Comparison of ENCODE assay signal across 10 cellular contexts in the genomic region with DNA sequence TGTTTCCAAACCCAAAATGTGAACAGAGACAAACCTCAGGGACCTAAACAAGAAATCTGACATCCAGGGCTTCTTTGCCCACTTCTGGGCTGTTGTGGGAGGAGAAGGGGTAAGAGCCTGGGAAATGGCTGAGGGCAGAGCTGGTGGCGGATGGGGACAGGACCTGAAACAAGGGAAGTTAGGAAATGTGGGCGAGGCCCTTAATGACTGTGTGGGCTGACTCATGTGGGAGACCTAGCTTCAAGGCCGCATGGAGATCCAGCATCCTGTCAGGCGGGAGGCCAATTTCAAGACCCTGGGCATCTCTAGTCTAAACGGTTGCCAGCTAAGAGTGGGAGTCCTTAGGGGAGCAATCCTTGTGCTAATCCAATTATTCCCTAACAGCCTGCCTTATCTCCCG. TPM values are rescaled to one million over a fixed set of nuclear protein-coding genes. Genes with fewer than 3 reads are reported as not detected.
DNase-seq lines count a peak whose midpoint lies in the region; ATAC-seq and TF ChIP-seq lines count a peak whose summit lies in the region.
"Had no signal": no experiment of that assay in that cellular context is flagged by ENCODE, and none has a peak within 500 bp of the region (broad histone marks: within the 10 kb centered on the region; RNA-seq: fewer than 3 reads in every experiment).

No MANE protein-coding gene starts in this region.

- H3K36me3 ChIP-seq in GM23248 (ENCODE audit: low read depth) (no peaks in the 10 kb centered on the region), gastrocnemius medialis (no peaks in the 10 kb centered on the region), H7 (replicated peaks; ENCODE audit: control insufficient read depth, insufficient read depth, low read length) (no peaks in the 10 kb centered on the region)

- H3F3A ChIP-seq in GM23248 (ENCODE audit: insufficient read depth) = peaks cover 15% of the 10 kb centered on the region

- ATAC-seq in gastrocnemius medialis = no peak

- POLR2A ChIA-PET in activated CD4-positive, alpha-beta memory T cell treated with anti-CD3 and anti-CD28 coated beads for 36 hours (lab: Charles Lee) = no interaction called here

- H3K27ac ChIP-seq in GM23248 (peak overlapping the region; percentile 90), gastrocnemius medialis (peak overlapping the region in 3 of 4 donors; percentile 3 to 79 (median 56))

- H4K20me1 ChIP-seq in GM23248 (ENCODE audit: insufficient read depth) = no peaks in the 10 kb centered on the region

- CTCF ChIA-PET in activated CD4-positive, alpha-beta memory T cell treated with anti-CD3 and anti-CD28 coated beads for 36 hours (lab: Charles Lee) = no interaction called here

- H3K36me3 Mint-ChIP-seq in activated CD4-positive, alpha-beta memory T cell treated with anti-CD3 and anti-CD28 coated beads for 36 hours = no peaks in the 10 kb centered on the region

- in situ Hi-C loops in GM23248 (cut with MboI) = no loop called here
- in situ Hi-C loops in gastrocnemius medialis (cut with MboI; ENCODE audit: low sequenced_read_pairs in 4 of 4) = no loop called here

- peak; percentile 85 for DNase-seq in GM23248
- DNase-seq in SKM-1 treated with dmso at 0.1 percent for 144 hours (lab: John Stamatoyannopoulos, UW; ENCODE audit: unreplicated experiment) = peak; percentile 47
- DNase-seq in foreskin fibroblast = peak; percentile 76 to 77
- DNase-seq in gastrocnemius medialis = peak; percentile 41 to 51
- DNase-seq in SHP77 treated with DMSO at 0.1 percent for 48 hours (lab: John Stamatoyannopoulos, UW) = no peak
- no peak for DNase-seq in activated CD4-positive, alpha-beta memory T cell treated with anti-CD3 and anti-CD28 coated beads for 36 hours
- no peak for DNase-seq in H7
- DNase-seq in NCI-H1694 treated with DMSO at 0.1 percent for 48 hours (lab: John Stamatoyannopoulos, UW) = no peak
- DNase-seq: effector memory CD4-positive, alpha-beta T cell had no signal

- H3K4me3 Mint-ChIP-seq in activated CD4-positive, alpha-beta memory T cell treated with anti-CD3 and anti-CD28 coated beads for 36 hours = no peak overlapping the region

- no peak overlapping the region for H3K4me3 ChIP-seq in GM23248
- H3K4me3 ChIP-seq in foreskin fibroblast (ENCODE audit: low read depth in 1 of 2, low read length in 2 of 2) = no peak overlapping the region
- no peak overlapping the region for H3K4me3 ChIP-seq in gastrocnemius medialis
- no peak overlapping the region for H3K4me3 ChIP-seq in H7 (ENCODE audit: insufficient read depth, low read depth, low read length)

- no peaks in the 10 kb centered on the region for H3K9me3 Mint-ChIP-seq in activated CD4-positive, alpha-beta memory T cell treated with anti-CD3 and anti-CD28 coated beads for 36 hours
- H3K9me3 Mint-ChIP-seq: T-helper 2 cell treated with Interferon-gamma antibody and Interleukin-4, amounts not matched to agents 5 μg/mL and 100 μg/mL, for 36 hours had no signal

- H3K9me3 ChIP-seq in GM23248 (ENCODE audit: low read depth) (no peaks in the 10 kb centered on the region), gastrocnemius medialis (no peaks in the 10 kb centered on the region)

- intact Hi-C loops in gastrocnemius medialis (cut with DNase I; ENCODE audit: low total_unique reads) = no loop called here
- intact Hi-C loops in activated CD4-positive, alpha-beta memory T cell treated with anti-CD3 and anti-CD28 coated beads for 36 hours (cut with micrococcal nuclease) = no loop called here

- peaks cover 23% of the 10 kb centered on the region for H3K79me2 ChIP-seq in GM23248 (ENCODE audit: insufficient read depth)

- WGBS in GM23248 (ENCODE audit: low coverage in 1 of 2, low lambda C conversion rate in 2 of 2, missing lambda C conversion rate in 2 of 2), 2 experiments = 34 to 36% methylated on average over 5 to 6 of the region's 6 CpGs

- H2AFZ ChIP-seq in GM23248 = 0 out of 2 replicates have a peak overlapping the region, but pooled peaks have one; percentile 39

- no peaks in the 10 kb centered on the region for H3K9me2 ChIP-seq in GM23248 (ENCODE audit: insufficient read depth)

- no peak overlapping the region for H3K9ac ChIP-seq in GM23248

- no peak overlapping the region for H3K27ac Mint-ChIP-seq in activated CD4-positive, alpha-beta memory T cell treated with anti-CD3 and anti-CD28 coated beads for 36 hours
- H3K27ac Mint-ChIP-seq: T-helper 2 cell treated with Interferon-gamma antibody and Interleukin-4, amounts not matched to agents 5 μg/mL and 100 μg/mL, for 36 hours had no signal

- peaks cover 38% of the 10 kb centered on the region for H3K4me1 ChIP-seq in GM23248 (ENCODE audit: insufficient read depth)
- H3K4me1 ChIP-seq in gastrocnemius medialis = peaks cover 17 to 23% of the 10 kb centered on the region in 2 donors

- TF ChIP-seq CTCF in foreskin fibroblast (IDR thresholded peaks at IDR 0.05; ENCODE audit: low read depth, low read length) (no peak), gastrocnemius medialis (IDR thresholded peaks at IDR 0.05 in 4 of 5, conservative IDR thresholded peaks at IDR 0.05 in 1 of 5) (no peak)

- peak overlapping the region; percentile 34 for H3K4me2 ChIP-seq in GM23248 (ENCODE audit: unreplicated experiment)

- H3K4me1 Mint-ChIP-seq in activated CD4-positive, alpha-beta memory T cell treated with anti-CD3 and anti-CD28 coated beads for 36 hours (ENCODE audit: low read depth) = peaks cover 11% of the 10 kb centered on the region

- TF ChIP-seq POLR2A in gastrocnemius medialis (IDR thresholded peaks at IDR 0.05) = no peak

- no peaks in the 10 kb centered on the region for H3K27me3 ChIP-seq in GM23248 (replicated peaks; ENCODE audit: insufficient read depth)
- no peaks in the 10 kb centered on the region for H3K27me3 ChIP-seq in gastrocnemius medialis
- peaks cover 67% of the 10 kb centered on the region for H3K27me3 ChIP-seq in H7 (ENCODE audit: control insufficient read depth, insufficient read depth, low read length)

- peaks cover 31% of the 10 kb centered on the region for H3K27me3 Mint-ChIP-seq in activated CD4-positive, alpha-beta memory T cell treated with anti-CD3 and anti-CD28 coated beads for 36 hours

RNA-seq across cellular contexts. Expression of a gene that starts 2.1 kb away (rescaled TPM):
- total RNA-seq in GM23248 (2014; rRNA removed; shearing (Covaris generic)) = 111 and 116 TPM in 2 replicates
- polyA plus RNA-seq in GM23248 (2016; fragmentation: Nextera tagmentation; extraction: Ambion mirVana) = 74.6 and 80.0 TPM in 2 replicates
- total RNA-seq in gastrocnemius medialis = 10 to 100 TPM in 3 of 4 donors, 1 to 10 TPM in 1; 8.7 to 17.5 (median 10.1) TPM
- 1 to 10 TPM in 1 of 2 experiments, under 1 TPM in 1; 0.90 to 1.2 TPM for total RNA-seq in activated CD4-positive, alpha-beta memory T cell treated with anti-CD3 and anti-CD28 coated beads for 36 hours
- total RNA-seq in H7 (2014; rRNA removed; shearing (Covaris generic)) = 11.6 and 15.8 TPM in 2 replicates

RNA-seq across cellular contexts. Expression of a gene that starts 31.2 kb away (rescaled TPM):
- total RNA-seq in GM23248 (2014; rRNA removed; shearing (Covaris generic)) = not detected in 2 replicates
- not detected in 2 replicates for polyA plus RNA-seq in GM23248 (2016; fragmentation: Nextera tagmentation; extraction: Ambion mirVana)
- not detected for total RNA-seq in gastrocnemius medialis
- not detected for total RNA-seq in activated CD4-positive, alpha-beta memory T cell treated with anti-CD3 and anti-CD28 coated beads for 36 hours
- total RNA-seq in H7 (2014; rRNA removed; shearing (Covaris generic)) = 0.81 TPM in 1 of 2 replicates, not detected in the other

Comparison
In these comparisons a context has a peak if more than half of its experiments do, and no peak if none do; other contexts are left out.
1. DNase-seq: peak in GM23248 (single experiment), SKM-1 treated with dmso at 0.1 percent for 144 hours (single experiment), foreskin fibroblast (2 of 2) and gastrocnemius medialis (2 of 2); none in SHP77 treated with DMSO at 0.1 percent for 48 hours (single experiment), activated CD4-positive, alpha-beta memory T cell treated with anti-CD3 and anti-CD28 coated beads for 36 hours (single experiment), H7 (single experiment) and NCI-H1694 treated with DMSO at 0.1 percent for 48 hours (single experiment).